24 cellular contexts compared by ENCODE assay signal in genomic region chr1:67634396-67634935, GRCh38.
"Had no signal": no experiment of that assay in that cellular context is flagged by ENCODE, and none has a peak within 500 bp of the region (broad histone marks: within the 10 kb centered on the region; RNA-seq: fewer than 3 reads in every experiment).

No MANE protein-coding gene starts in this region.

- H3K27ac ChIP-seq: brain microvascular endothelial cell, coronary artery, gastroesophageal sphincter, heart left ventricle, left ventricle myocardium inferior, prostate gland, right atrium auricular region, upper lobe of right lung had no signal

- H3K4me3 Mint-ChIP-seq: activated CD4-positive, alpha-beta memory T cell treated with anti-CD3 and anti-CD28 coated beads, Interleukin-2, amount 10 ng/mL, durations not matched to agents 7 days and 5 days; central memory CD8-positive, alpha-beta T cell; nephron progenitor cell had no signal

- H3K36me3 ChIP-seq: brain microvascular endothelial cell, gastroesophageal sphincter, heart left ventricle, left ventricle myocardium inferior, prostate gland, right atrium auricular region, upper lobe of right lung had no signal

- H3K4me3 ChIP-seq: coronary artery, gastroesophageal sphincter, heart left ventricle, left ventricle myocardium inferior, prostate gland, right atrium auricular region, upper lobe of right lung had no signal

- H3K4me1 Mint-ChIP-seq: central memory CD8-positive, alpha-beta T cell had no signal

- H3K4me1 ChIP-seq: prostate gland, upper lobe of right lung had no signal

- H3K27ac Mint-ChIP-seq: activated B cell treated with CpG ODN at 0.5 μM for 24 hours; activated CD4-positive, alpha-beta memory T cell treated with anti-CD3 and anti-CD28 coated beads, Interleukin-2, amount 10 ng/mL, durations not matched to agents 7 days and 5 days; activated T-helper 2 cell treated with anti-CD3 and anti-CD28 coated beads, Interferon-gamma antibody, Interleukin-2, Interleukin-4, amounts not matched to agents 10 μg/mL and 5 μg/mL and 100 μg/mL, durations not matched to agents 14 hours and 24 hours and 36 hours; nephron progenitor cell had no signal

- ATAC-seq: gastroesophageal sphincter, upper lobe of right lung had no signal

- H3K27me3 ChIP-seq: brain microvascular endothelial cell, gastroesophageal sphincter, heart left ventricle, right atrium auricular region, upper lobe of right lung had no signal

- H3K9me3 Mint-ChIP-seq: activated B cell treated with CpG ODN at 0.5 μM for 24 hours; activated CD4-positive, alpha-beta memory T cell treated with anti-CD3 and anti-CD28 coated beads, Interleukin-2, amount 10 ng/mL, durations not matched to agents 7 days and 5 days; activated T-helper 2 cell treated with anti-CD3 and anti-CD28 coated beads, Interferon-gamma antibody, Interleukin-2, Interleukin-4, amounts not matched to agents 10 μg/mL and 5 μg/mL and 100 μg/mL, durations not matched to agents 14 hours and 24 hours and 36 hours; central memory CD8-positive, alpha-beta T cell; nephron progenitor cell had no signal

- DNase-seq: activated B cell treated with CpG ODN at 0.5 μM for 24 hours; activated CD4-positive, alpha-beta memory T cell treated with anti-CD3 and anti-CD28 coated beads, Interleukin-2, amount 10 ng/mL, durations not matched to agents 7 days and 5 days; activated CD4-positive, alpha-beta T cell treated with anti-CD3 and anti-CD28 coated beads for 48 hours; activated naive CD4-positive, alpha-beta T cell treated with anti-CD3 and anti-CD28 coated beads, Interleukin-2, amount 50 U/mL, for 16 hours; activated T-cell treated with anti-CD3 and anti-CD28 coated beads, Interleukin-2, amount 50 U/mL, for 1 hour; aorta; brain microvascular endothelial cell; heart left ventricle; left ventricle myocardium inferior; mammary epithelial cell; nephron progenitor cell; nucleus accumbens; stimulated activated CD4-positive, alpha-beta T cell treated with anti-CD3 and anti-CD28 coated beads, Interleukin-12 subunit alpha, Interleukin-12 subunit beta, amount 100 ng/mL, for 4 hours; stimulated activated CD4-positive, alpha-beta T cell treated with anti-CD3 and anti-CD28 coated beads, Interleukin-1b, Interleukin-23, amount 100 ng/mL, for 48 hours; stimulated activated CD8-positive, alpha-beta memory T cell treated with anti-CD3 and anti-CD28 coated beads, Interleukin-4, amount 100 ng/mL, for 48 hours; stimulated activated naive CD4-positive, alpha-beta T cell treated with Interleukin-2 at 50 U/mL for 16 hours; SW 1271; upper lobe of right lung had no signal

- H3K9me3 ChIP-seq: gastroesophageal sphincter, heart left ventricle, left ventricle myocardium inferior, prostate gland, right atrium auricular region, upper lobe of right lung had no signal

- H3K27me3 Mint-ChIP-seq: activated B cell treated with CpG ODN at 0.5 μM for 24 hours; activated CD4-positive, alpha-beta memory T cell treated with anti-CD3 and anti-CD28 coated beads, Interleukin-2, amount 10 ng/mL, durations not matched to agents 7 days and 5 days had no signal
